Comparison of ENCODE assay signal across 19 cellular contexts in the genomic region with DNA sequence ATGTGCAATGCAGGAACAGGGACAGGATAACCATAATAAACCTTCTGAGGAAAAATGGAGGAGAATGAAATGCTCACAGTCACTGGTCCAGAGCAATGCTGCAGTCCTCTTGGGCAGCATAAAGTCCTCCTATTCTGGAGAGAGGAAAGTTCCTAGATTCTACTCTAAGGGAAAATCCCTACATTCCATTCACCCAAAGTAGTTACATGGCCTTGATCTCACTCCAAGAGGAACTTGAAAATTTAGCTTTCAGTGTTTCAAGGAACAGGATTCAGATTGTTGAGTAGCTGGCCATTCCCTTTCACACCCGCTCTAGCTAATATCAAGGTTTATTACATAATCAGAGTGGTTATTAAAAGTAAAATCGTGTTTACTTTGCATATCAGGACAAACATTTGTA.
DNase-seq lines count a peak whose midpoint lies in the region.
"Had no signal": no experiment of that assay in that cellular context is flagged by ENCODE, and none has a peak within 500 bp of the region (broad histone marks: within the 10 kb centered on the region; RNA-seq: fewer than 3 reads in every experiment).

No MANE protein-coding gene starts in this region.

- peak; percentile 19 for DNase-seq in GM03348 (ENCODE audit: low spot score)
- peak; percentile 30 for DNase-seq in astrocyte of the hippocampus (ENCODE audit: low read depth, low spot score)
- DNase-seq in kidney tubule cell (ENCODE audit: low spot score) = peak; percentile 5
- DNase-seq in CD1c-positive myeloid dendritic cell (ENCODE audit: extremely low spot score) = no peak
- no peak for DNase-seq in NCI-H524 treated with DMSO at 0.1 percent for 48 hours (lab: John Stamatoyannopoulos, UW)
- DNase-seq in NCI-H2081 treated with DMSO at 0.1 percent for 48 hours (lab: John Stamatoyannopoulos, UW) = no peak
- DNase-seq in NOMO-1 (lab: John Stamatoyannopoulos, UW; ENCODE audit: unreplicated experiment in 2 of 2) = no peak
- DNase-seq: ACHN; CD4-positive, CD25-positive, alpha-beta regulatory T cell; COR-L47; DMS 273 treated with DMSO at 0.1 percent for 48 hours; GF-D8; NCI-H1048; NCI-H1436; NCI-H2029; NCI-H2171 treated with DMSO at 0.1 percent for 48 hours; NCI-H446 treated with DMSO at 0.1 percent for 48 hours; NCI-H748 treated with DMSO at 0.1 percent for 48 hours; SIG-M5 had no signal

Comparison
In these comparisons a context has a peak if more than half of its experiments do, and no peak if none do; other contexts are left out.
1. DNase-seq: peak in GM03348 (single experiment), astrocyte of the hippocampus (single experiment) and kidney tubule cell (single experiment); none in CD1c-positive myeloid dendritic cell (single experiment), NCI-H524 treated with DMSO at 0.1 percent for 48 hours (single experiment), NCI-H2081 treated with DMSO at 0.1 percent for 48 hours (single experiment) and NOMO-1 (0 of 2).